In the genomic region with DNA sequence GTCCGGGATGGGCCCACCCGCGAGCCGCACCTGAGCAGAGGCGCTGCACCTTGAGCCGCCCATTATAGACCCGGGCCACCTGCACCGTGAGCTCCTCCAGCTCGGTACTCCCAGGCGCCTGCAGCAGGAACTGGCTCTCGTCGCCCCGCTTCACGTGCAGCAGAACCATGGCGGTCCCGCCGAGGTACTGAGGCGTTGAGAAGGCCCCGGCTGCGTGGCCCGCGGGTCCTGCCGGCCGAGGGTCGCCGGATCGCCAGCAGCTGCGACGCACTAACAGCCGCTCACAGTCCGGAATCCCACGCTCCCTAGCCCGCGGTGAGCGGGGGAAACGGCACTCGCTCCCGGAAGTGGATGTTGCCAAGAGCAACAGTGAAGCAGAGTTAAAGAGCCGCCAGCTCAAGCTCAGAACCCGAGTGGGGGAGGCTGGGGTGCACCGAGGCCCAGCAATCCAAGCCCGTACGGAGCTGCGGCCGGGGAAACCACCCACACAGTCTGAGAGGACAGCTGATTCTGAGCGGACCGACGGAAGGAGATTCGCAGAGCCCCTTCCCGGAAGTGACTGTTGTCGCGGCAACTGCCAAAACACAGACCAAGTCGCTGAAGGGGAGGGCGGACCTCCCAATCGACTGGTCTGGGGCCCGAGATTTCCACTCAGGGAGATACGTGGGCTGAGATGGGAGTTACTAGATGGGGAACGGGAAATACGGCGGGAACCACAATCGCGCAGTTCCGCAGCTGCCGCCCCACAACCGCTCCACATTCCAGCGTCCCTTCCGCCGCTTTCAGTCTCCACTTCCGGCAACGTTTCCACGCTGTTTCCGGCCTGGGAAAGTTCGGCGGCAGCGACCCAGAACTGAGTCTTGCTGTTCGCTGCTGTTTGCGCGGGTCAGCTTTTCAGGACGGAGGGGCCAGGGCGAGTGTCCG, we compare ENCODE assay signal across 1 cellular context.
A peak's percentile ranks its signal among the peaks of the same experiment; 100 is the strongest.
TF ChIP-seq lines count a peak whose summit lies in the region.

A gene with protein sequence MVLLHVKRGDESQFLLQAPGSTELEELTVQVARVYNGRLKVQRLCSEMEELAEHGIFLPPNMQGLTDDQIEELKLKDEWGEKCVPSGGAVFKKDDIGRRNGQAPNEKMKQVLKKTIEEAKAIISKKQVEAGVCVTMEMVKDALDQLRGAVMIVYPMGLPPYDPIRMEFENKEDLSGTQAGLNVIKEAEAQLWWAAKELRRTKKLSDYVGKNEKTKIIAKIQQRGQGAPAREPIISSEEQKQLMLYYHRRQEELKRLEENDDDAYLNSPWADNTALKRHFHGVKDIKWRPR (minus strand): TSS at position 303 of the 924 bp plus-strand sequence. CDS start 134 bp downstream, at position 169.

TF ChIP-seq in GM12878, 131 proteins besides CTCF, POLR2A, EP300 and RAD21 (continued from another document and continues in another):
- TF ChIP-seq, protein P1, sequence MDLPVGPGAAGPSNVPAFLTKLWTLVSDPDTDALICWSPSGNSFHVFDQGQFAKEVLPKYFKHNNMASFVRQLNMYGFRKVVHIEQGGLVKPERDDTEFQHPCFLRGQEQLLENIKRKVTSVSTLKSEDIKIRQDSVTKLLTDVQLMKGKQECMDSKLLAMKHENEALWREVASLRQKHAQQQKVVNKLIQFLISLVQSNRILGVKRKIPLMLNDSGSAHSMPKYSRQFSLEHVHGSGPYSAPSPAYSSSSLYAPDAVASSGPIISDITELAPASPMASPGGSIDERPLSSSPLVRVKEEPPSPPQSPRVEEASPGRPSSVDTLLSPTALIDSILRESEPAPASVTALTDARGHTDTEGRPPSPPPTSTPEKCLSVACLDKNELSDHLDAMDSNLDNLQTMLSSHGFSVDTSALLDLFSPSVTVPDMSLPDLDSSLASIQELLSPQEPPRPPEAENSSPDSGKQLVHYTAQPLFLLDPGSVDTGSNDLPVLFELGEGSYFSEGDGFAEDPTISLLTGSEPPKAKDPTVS (IDR thresholded peaks at IDR 0.05; ENCODE audit: low read depth, low read length), result no peak
- TF ChIP-seq, protein P2, sequence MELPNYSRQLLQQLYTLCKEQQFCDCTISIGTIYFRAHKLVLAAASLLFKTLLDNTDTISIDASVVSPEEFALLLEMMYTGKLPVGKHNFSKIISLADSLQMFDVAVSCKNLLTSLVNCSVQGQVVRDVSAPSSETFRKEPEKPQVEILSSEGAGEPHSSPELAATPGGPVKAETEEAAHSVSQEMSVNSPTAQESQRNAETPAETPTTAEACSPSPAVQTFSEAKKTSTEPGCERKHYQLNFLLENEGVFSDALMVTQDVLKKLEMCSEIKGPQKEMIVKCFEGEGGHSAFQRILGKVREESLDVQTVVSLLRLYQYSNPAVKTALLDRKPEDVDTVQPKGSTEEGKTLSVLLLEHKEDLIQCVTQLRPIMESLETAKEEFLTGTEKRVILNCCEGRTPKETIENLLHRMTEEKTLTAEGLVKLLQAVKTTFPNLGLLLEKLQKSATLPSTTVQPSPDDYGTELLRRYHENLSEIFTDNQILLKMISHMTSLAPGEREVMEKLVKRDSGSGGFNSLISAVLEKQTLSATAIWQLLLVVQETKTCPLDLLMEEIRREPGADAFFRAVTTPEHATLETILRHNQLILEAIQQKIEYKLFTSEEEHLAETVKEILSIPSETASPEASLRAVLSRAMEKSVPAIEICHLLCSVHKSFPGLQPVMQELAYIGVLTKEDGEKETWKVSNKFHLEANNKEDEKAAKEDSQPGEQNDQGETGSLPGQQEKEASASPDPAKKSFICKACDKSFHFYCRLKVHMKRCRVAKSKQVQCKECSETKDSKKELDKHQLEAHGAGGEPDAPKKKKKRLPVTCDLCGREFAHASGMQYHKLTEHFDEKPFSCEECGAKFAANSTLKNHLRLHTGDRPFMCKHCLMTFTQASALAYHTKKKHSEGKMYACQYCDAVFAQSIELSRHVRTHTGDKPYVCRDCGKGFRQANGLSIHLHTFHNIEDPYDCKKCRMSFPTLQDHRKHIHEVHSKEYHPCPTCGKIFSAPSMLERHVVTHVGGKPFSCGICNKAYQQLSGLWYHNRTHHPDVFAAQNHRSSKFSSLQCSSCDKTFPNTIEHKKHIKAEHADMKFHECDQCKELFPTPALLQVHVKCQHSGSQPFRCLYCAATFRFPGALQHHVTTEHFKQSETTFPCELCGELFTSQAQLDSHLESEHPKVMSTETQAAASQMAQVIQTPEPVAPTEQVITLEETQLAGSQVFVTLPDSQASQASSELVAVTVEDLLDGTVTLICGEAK (IDR thresholded peaks at IDR 0.05; ENCODE audit: borderline replicate concordance), result peak; percentile 99
- TF ChIP-seq, protein P3, sequence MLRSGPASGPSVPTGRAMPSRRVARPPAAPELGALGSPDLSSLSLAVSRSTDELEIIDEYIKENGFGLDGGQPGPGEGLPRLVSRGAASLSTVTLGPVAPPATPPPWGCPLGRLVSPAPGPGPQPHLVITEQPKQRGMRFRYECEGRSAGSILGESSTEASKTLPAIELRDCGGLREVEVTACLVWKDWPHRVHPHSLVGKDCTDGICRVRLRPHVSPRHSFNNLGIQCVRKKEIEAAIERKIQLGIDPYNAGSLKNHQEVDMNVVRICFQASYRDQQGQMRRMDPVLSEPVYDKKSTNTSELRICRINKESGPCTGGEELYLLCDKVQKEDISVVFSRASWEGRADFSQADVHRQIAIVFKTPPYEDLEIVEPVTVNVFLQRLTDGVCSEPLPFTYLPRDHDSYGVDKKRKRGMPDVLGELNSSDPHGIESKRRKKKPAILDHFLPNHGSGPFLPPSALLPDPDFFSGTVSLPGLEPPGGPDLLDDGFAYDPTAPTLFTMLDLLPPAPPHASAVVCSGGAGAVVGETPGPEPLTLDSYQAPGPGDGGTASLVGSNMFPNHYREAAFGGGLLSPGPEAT (IDR thresholded peaks at IDR 0.05; ENCODE audit: low read depth), result peak; percentile 87
- peak; percentile 51; the same call in 1 of the 2 replicates for TF ChIP-seq MTA2 (IDR thresholded peaks at IDR 0.05; ENCODE audit: low read depth)
- no peak for TF ChIP-seq YBX1 (IDR thresholded peaks at IDR 0.05)
- no peak for TF ChIP-seq CHD4 (IDR thresholded peaks at IDR 0.05)
- peak; percentile 16 for TF ChIP-seq GATAD2B (conservative IDR thresholded peaks at IDR 0.05; ENCODE audit: low read depth)
- no peak; the same call in none of the 2 replicates for TF ChIP-seq EED (IDR thresholded peaks at IDR 0.05; ENCODE audit: low read depth)
- TF ChIP-seq, protein P4, sequence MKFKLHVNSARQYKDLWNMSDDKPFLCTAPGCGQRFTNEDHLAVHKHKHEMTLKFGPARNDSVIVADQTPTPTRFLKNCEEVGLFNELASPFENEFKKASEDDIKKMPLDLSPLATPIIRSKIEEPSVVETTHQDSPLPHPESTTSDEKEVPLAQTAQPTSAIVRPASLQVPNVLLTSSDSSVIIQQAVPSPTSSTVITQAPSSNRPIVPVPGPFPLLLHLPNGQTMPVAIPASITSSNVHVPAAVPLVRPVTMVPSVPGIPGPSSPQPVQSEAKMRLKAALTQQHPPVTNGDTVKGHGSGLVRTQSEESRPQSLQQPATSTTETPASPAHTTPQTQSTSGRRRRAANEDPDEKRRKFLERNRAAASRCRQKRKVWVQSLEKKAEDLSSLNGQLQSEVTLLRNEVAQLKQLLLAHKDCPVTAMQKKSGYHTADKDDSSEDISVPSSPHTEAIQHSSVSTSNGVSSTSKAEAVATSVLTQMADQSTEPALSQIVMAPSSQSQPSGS (IDR thresholded peaks at IDR 0.05; ENCODE audit: low read length), result no peak
- peak; percentile 18; the same call in 1 of the 2 replicates for TF ChIP-seq CREB1 (IDR thresholded peaks at IDR 0.05; ENCODE audit: low read depth)
- TF ChIP-seq, protein P5, sequence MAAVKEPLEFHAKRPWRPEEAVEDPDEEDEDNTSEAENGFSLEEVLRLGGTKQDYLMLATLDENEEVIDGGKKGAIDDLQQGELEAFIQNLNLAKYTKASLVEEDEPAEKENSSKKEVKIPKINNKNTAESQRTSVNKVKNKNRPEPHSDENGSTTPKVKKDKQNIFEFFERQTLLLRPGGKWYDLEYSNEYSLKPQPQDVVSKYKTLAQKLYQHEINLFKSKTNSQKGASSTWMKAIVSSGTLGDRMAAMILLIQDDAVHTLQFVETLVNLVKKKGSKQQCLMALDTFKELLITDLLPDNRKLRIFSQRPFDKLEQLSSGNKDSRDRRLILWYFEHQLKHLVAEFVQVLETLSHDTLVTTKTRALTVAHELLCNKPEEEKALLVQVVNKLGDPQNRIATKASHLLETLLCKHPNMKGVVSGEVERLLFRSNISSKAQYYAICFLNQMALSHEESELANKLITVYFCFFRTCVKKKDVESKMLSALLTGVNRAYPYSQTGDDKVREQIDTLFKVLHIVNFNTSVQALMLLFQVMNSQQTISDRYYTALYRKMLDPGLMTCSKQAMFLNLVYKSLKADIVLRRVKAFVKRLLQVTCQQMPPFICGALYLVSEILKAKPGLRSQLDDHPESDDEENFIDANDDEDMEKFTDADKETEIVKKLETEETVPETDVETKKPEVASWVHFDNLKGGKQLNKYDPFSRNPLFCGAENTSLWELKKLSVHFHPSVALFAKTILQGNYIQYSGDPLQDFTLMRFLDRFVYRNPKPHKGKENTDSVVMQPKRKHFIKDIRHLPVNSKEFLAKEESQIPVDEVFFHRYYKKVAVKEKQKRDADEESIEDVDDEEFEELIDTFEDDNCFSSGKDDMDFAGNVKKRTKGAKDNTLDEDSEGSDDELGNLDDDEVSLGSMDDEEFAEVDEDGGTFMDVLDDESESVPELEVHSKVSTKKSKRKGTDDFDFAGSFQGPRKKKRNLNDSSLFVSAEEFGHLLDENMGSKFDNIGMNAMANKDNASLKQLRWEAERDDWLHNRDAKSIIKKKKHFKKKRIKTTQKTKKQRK (IDR thresholded peaks at IDR 0.05; ENCODE audit: low read depth, low read length), result no peak
- TF ChIP-seq, protein P6, sequence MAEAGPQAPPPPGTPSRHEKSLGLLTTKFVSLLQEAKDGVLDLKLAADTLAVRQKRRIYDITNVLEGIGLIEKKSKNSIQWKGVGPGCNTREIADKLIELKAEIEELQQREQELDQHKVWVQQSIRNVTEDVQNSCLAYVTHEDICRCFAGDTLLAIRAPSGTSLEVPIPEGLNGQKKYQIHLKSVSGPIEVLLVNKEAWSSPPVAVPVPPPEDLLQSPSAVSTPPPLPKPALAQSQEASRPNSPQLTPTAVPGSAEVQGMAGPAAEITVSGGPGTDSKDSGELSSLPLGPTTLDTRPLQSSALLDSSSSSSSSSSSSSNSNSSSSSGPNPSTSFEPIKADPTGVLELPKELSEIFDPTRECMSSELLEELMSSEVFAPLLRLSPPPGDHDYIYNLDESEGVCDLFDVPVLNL (IDR thresholded peaks at IDR 0.05; ENCODE audit: low read depth, low read length), result no peak
- TF ChIP-seq BMI1 (IDR thresholded peaks at IDR 0.05; ENCODE audit: borderline replicate concordance), result peak; percentile 95
- TF ChIP-seq, protein P7, sequence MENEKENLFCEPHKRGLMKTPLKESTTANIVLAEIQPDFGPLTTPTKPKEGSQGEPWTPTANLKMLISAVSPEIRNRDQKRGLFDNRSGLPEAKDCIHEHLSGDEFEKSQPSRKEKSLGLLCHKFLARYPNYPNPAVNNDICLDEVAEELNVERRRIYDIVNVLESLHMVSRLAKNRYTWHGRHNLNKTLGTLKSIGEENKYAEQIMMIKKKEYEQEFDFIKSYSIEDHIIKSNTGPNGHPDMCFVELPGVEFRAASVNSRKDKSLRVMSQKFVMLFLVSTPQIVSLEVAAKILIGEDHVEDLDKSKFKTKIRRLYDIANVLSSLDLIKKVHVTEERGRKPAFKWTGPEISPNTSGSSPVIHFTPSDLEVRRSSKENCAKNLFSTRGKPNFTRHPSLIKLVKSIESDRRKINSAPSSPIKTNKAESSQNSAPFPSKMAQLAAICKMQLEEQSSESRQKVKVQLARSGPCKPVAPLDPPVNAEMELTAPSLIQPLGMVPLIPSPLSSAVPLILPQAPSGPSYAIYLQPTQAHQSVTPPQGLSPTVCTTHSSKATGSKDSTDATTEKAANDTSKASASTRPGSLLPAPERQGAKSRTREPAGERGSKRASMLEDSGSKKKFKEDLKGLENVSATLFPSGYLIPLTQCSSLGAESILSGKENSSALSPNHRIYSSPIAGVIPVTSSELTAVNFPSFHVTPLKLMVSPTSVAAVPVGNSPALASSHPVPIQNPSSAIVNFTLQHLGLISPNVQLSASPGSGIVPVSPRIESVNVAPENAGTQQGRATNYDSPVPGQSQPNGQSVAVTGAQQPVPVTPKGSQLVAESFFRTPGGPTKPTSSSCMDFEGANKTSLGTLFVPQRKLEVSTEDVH (IDR thresholded peaks at IDR 0.05; ENCODE audit: low read depth, partially characterized antibody), result peak; percentile 91
- TF ChIP-seq MEF2B (IDR thresholded peaks at IDR 0.05; ENCODE audit: partially characterized antibody, poor library complexity, severe bottlenecking), result peak; percentile 50
- TF ChIP-seq NFYA (IDR thresholded peaks at IDR 0.05; ENCODE audit: borderline replicate concordance, low read depth, low read length), result no peak
- no peak for TF ChIP-seq POU2F2 (IDR thresholded peaks at IDR 0.05; ENCODE audit: borderline replicate concordance, low read depth, low read length)
- TF ChIP-seq ETV6 (conservative IDR thresholded peaks at IDR 0.05 in 1 of 2, IDR thresholded peaks at IDR 0.05 in 1 of 2; ENCODE audit: borderline replicate concordance in 1 of 2, low read depth in 1 of 2), result peak in 1 of 2 experiments; percentile 92; a peak in 2 of 4 replicates
- TF ChIP-seq JUNB (IDR thresholded peaks at IDR 0.05), result no peak
- no peak for TF ChIP-seq SUPT20H (IDR thresholded peaks at IDR 0.05; ENCODE audit: borderline replicate concordance, control insufficient read depth, low read depth, low read length)
- TF ChIP-seq NRF1 (conservative IDR thresholded peaks at IDR 0.05; ENCODE audit: low read depth, low read length), result no peak
- TF ChIP-seq, protein P8, sequence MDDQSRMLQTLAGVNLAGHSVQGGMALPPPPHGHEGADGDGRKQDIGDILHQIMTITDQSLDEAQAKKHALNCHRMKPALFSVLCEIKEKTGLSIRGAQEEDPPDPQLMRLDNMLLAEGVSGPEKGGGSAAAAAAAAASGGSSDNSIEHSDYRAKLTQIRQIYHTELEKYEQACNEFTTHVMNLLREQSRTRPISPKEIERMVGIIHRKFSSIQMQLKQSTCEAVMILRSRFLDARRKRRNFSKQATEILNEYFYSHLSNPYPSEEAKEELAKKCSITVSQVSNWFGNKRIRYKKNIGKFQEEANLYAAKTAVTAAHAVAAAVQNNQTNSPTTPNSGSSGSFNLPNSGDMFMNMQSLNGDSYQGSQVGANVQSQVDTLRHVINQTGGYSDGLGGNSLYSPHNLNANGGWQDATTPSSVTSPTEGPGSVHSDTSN (IDR thresholded peaks at IDR 0.05; ENCODE audit: insufficient replicate concordance, low read depth, low read length), result peak; percentile 32
- no peak for TF ChIP-seq IRF4 (IDR thresholded peaks at IDR 0.05; ENCODE audit: low read depth, low read length)
- no peak for TF ChIP-seq HDAC2 (IDR thresholded peaks at IDR 0.05)
- TF ChIP-seq BRCA1 (IDR thresholded peaks at IDR 0.05; ENCODE audit: low read depth, low read length), result no peak
- peak; percentile 64 for TF ChIP-seq RELA (IDR thresholded peaks at IDR 0.05; ENCODE audit: borderline replicate concordance, partially characterized antibody)
- TF ChIP-seq PAX5 (IDR thresholded peaks at IDR 0.05; ENCODE audit: borderline replicate concordance, low read depth, low read length), result peak; percentile 69; the same call in 1 of the 2 replicates
- TF ChIP-seq SMARCA5 (IDR thresholded peaks at IDR 0.05), result no peak
- peak; percentile 71 to 72; a peak in 3 of 4 replicates for TF ChIP-seq IKZF2 (IDR thresholded peaks at IDR 0.05)
- no peak for TF ChIP-seq DPF2 (IDR thresholded peaks at IDR 0.05)
- no peak for TF ChIP-seq KDM1A (IDR thresholded peaks at IDR 0.05; ENCODE audit: borderline replicate concordance)
- no peak for TF ChIP-seq TARDBP (IDR thresholded peaks at IDR 0.05; ENCODE audit: borderline replicate concordance)
